Comparison of ENCODE assay signal across 13 cellular contexts in genomic region chr10:13993169-13993568, GRCh38.
A peak's percentile ranks its signal among the peaks of the same experiment; 100 is the strongest.
DNase-seq lines count a peak whose midpoint lies in the region; ATAC-seq, FAIRE-seq and TF ChIP-seq lines count a peak whose summit lies in the region.
"Had no signal": no experiment of that assay in that cellular context is flagged by ENCODE, and none has a peak within 500 bp of the region (broad histone marks: within the 10 kb centered on the region; RNA-seq: fewer than 3 reads in every experiment).

No MANE protein-coding gene starts in this region.

- no peaks in the 10 kb centered on the region for H3K36me3 ChIP-seq in mesendoderm (ENCODE audit: control insufficient read depth, insufficient read depth, low read length)

- no peaks in the 10 kb centered on the region for H3K4me1 Mint-ChIP-seq in stimulated activated effector memory CD8-positive, alpha-beta T cell treated with anti-CD3 and anti-CD28 coated beads, Interleukin-12 subunit alpha, Interleukin-12 subunit beta, amount 100 ng/mL, for 72 hours

- H3K79me2 ChIP-seq in mesendoderm (ENCODE audit: control insufficient read depth, insufficient read depth, low read length) = no peaks in the 10 kb centered on the region

- DNase-seq in ELR (ENCODE audit: low read depth) (peak; percentile 19), SK-MEL-5 (ENCODE audit: low read depth, low spot score) (peak; percentile 95), fibroblast of peridontal ligament (ENCODE audit: extremely low read depth) (peak; percentile 86), renal cortical epithelial cell (ENCODE audit: low read depth) (peak; percentile 79), GM12891 (ENCODE audit: insufficient read length, low spot score) (no peak), ACHN (no peak), mesendoderm (no peak)
- no peak for DNase-seq in stimulated activated effector memory CD8-positive, alpha-beta T cell treated with anti-CD3 and anti-CD28 coated beads, Interleukin-12 subunit alpha, Interleukin-12 subunit beta, amount 100 ng/mL, for 72 hours (ENCODE audit: low spot score in 2 of 2)
- DNase-seq: activated T-cell treated with anti-CD3 and anti-CD28 coated beads, Interleukin-2, amount 50 U/mL, for 4 hours; NCI-H1694 had no signal

- H2BK5ac ChIP-seq in mesendoderm (ENCODE audit: low read length) = no peak overlapping the region

- H3K79me1 ChIP-seq in mesendoderm (ENCODE audit: low read length) = no peaks in the 10 kb centered on the region

- no peak overlapping the region for H3K4ac ChIP-seq in mesendoderm (ENCODE audit: low read depth, low read length)

- H3K23ac ChIP-seq in mesendoderm (ENCODE audit: low read length) = no peak overlapping the region

- H3K4me1 ChIP-seq in mesendoderm (ENCODE audit: control insufficient read depth, low read depth, low read length) = no peaks in the 10 kb centered on the region

- no CpG with 5 or more reads among the region's 2 CpGs for WGBS in mesendoderm (ENCODE audit: extremely low coverage, insufficient coverage, low lambda C conversion rate)

- H3K27ac ChIP-seq in mesendoderm (ENCODE audit: low read depth, low read length) = no peak overlapping the region

- H3K36me3 Mint-ChIP-seq in stimulated activated effector memory CD8-positive, alpha-beta T cell treated with anti-CD3 and anti-CD28 coated beads, Interleukin-12 subunit alpha, Interleukin-12 subunit beta, amount 100 ng/mL, for 72 hours = no peaks in the 10 kb centered on the region

- no peaks in the 10 kb centered on the region for H3K27me3 ChIP-seq in mesendoderm (ENCODE audit: insufficient read depth, low read length, poor library complexity)

- H3K9ac ChIP-seq in mesendoderm (ENCODE audit: low read length) = no peak overlapping the region

- H3K4me3 Mint-ChIP-seq in stimulated activated effector memory CD8-positive, alpha-beta T cell treated with anti-CD3 and anti-CD28 coated beads, Interleukin-12 subunit alpha, Interleukin-12 subunit beta, amount 100 ng/mL, for 72 hours = no peak overlapping the region
- H3K4me3 Mint-ChIP-seq: activated T-cell treated with anti-CD3 and anti-CD28 coated beads, Interleukin-2, amount 50 U/mL, for 4 hours had no signal

- ATAC-seq in stimulated activated effector memory CD8-positive, alpha-beta T cell treated with anti-CD3 and anti-CD28 coated beads, Interleukin-12 subunit alpha, Interleukin-12 subunit beta, amount 100 ng/mL, for 72 hours = no peak
- ATAC-seq: activated CD4-positive, CD25-positive, alpha-beta regulatory T cell treated with anti-CD3 and anti-CD28 coated beads, Interleukin-2, amount 50 U/mL, for 24 hours; activated T-cell treated with anti-CD3 and anti-CD28 coated beads, Interleukin-2, amount 50 U/mL, for 4 hours had no signal

- H3K18ac ChIP-seq in mesendoderm (ENCODE audit: low read length) = no peak overlapping the region

- H3K9me3 Mint-ChIP-seq in stimulated activated effector memory CD8-positive, alpha-beta T cell treated with anti-CD3 and anti-CD28 coated beads, Interleukin-12 subunit alpha, Interleukin-12 subunit beta, amount 100 ng/mL, for 72 hours = no peaks in the 10 kb centered on the region
- H3K9me3 Mint-ChIP-seq: activated T-cell treated with anti-CD3 and anti-CD28 coated beads, Interleukin-2, amount 50 U/mL, for 4 hours had no signal

- FAIRE-seq in GM12891 (lab: Jason Lieb, UNC) = no peak
- FAIRE-seq: bronchial epithelial cell, GM12892 had no signal

- no peak overlapping the region for H3K4me3 ChIP-seq in mesendoderm (ENCODE audit: low read length)

- no peak overlapping the region for H2BK15ac ChIP-seq in mesendoderm (replicated peaks; ENCODE audit: low read depth)

- in situ Hi-C loops in SK-MEL-5 (cut with HindIII; ENCODE audit: low pct_unique_long_range_greater_than_20kb, low sequenced_read_pairs) (no loop called here), ACHN (cut with HindIII; ENCODE audit: low pct_ligation_motif_present, low pct_unique_long_range_greater_than_20kb, low sequenced_read_pairs) (no loop called here)

- H2BK120ac ChIP-seq in mesendoderm (ENCODE audit: low read depth, low read length) = no peak overlapping the region

- no peak overlapping the region for H2AK5ac ChIP-seq in mesendoderm (ENCODE audit: low read length)

- H3K4me2 ChIP-seq in mesendoderm (ENCODE audit: low read length) = no peak overlapping the region

- H3K56ac ChIP-seq in mesendoderm (ENCODE audit: low read length) = no peak overlapping the region

- H4K5ac ChIP-seq in mesendoderm (ENCODE audit: low read length) = no peak overlapping the region

- no peak overlapping the region for H3K27ac Mint-ChIP-seq in stimulated activated effector memory CD8-positive, alpha-beta T cell treated with anti-CD3 and anti-CD28 coated beads, Interleukin-12 subunit alpha, Interleukin-12 subunit beta, amount 100 ng/mL, for 72 hours

- no peak overlapping the region for H4K8ac ChIP-seq in mesendoderm (ENCODE audit: low read depth, low read length)

- no peak for TF ChIP-seq POLR2A in GM12891 (IDR thresholded peaks at IDR 0.05; ENCODE audit: low read depth, low read length)

TF ChIP-seq in GM12891, 5 proteins besides CTCF, POLR2A, EP300 and RAD21:
- TF ChIP-seq TAF1 (IDR thresholded peaks at IDR 0.05; ENCODE audit: low read depth, low read length) (no peak), PAX5 (IDR thresholded peaks at IDR 0.05; ENCODE audit: insufficient read depth, low read length, severe bottlenecking) (no peak), SPI1 (IDR thresholded peaks at IDR 0.05; ENCODE audit: low read depth, low read length) (no peak), POLR2AphosphoS5 (IDR thresholded peaks at IDR 0.05; ENCODE audit: low read depth, low read length) (no peak), POU2F2 (IDR thresholded peaks at IDR 0.05; ENCODE audit: low read depth, low read length) (no peak)
TF ChIP-seq in GM12891: peak in this region for 0.

Comparison
In these comparisons a context has a peak if more than half of its experiments do, and no peak if none do; other contexts are left out.
1. DNase-seq: peak in ELR (single experiment), SK-MEL-5 (single experiment), fibroblast of peridontal ligament (single experiment) and renal cortical epithelial cell (single experiment); none in stimulated activated effector memory CD8-positive, alpha-beta T cell treated with anti-CD3 and anti-CD28 coated beads, Interleukin-12 subunit alpha, Interleukin-12 subunit beta, amount 100 ng/mL, for 72 hours (0 of 2), GM12891 (single experiment), ACHN (single experiment) and mesendoderm (single experiment).